Comparison of ENCODE assay signal across 18 cellular contexts in the genomic region with DNA sequence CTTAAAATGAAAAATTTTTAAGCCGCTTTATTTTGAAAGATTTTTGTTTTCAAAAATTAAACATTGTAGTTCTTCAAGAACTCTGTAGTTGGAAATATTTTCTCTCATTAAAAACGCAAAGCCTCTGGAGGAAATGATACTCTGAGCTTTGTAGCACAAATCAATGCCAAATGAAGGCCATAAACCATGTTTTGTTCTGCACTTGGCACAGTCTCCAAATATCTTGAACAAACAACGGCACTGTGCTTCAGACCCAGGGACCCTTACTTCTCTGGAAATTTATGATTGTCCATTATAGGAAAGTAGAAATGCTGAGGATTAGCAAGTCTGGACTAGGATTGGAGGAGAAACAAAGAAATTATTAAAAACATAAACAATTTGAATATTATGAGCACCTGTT.
A peak's percentile ranks its signal among the peaks of the same experiment; 100 is the strongest.
DNase-seq lines count a peak whose midpoint lies in the region; ATAC-seq and TF ChIP-seq lines count a peak whose summit lies in the region.
"Had no signal": no experiment of that assay in that cellular context is flagged by ENCODE, and none has a peak within 500 bp of the region (broad histone marks: within the 10 kb centered on the region; RNA-seq: fewer than 3 reads in every experiment).

No MANE protein-coding gene starts in this region.

- H3K36me3 ChIP-seq in HCT116 (ENCODE audit: control insufficient read depth in 1 of 2, insufficient read depth in 2 of 2, low read length in 2 of 2) = no peaks in the 10 kb centered on the region
- H3K36me3 ChIP-seq: BE2C had no signal

- no peaks in the 10 kb centered on the region for H4K20me1 ChIP-seq in HCT116 (ENCODE audit: insufficient read depth)

- TF ChIP-seq RAD21 in HCT116 (IDR thresholded peaks at IDR 0.05; ENCODE audit: low read depth) = no peak

- no peak overlapping the region for H3K4me3 ChIP-seq in HCT116 (replicated peaks in 1 of 2; ENCODE audit: low read depth in 1 of 2, low read length in 2 of 2)

- BruUV-seq in HCT116 (replicated peaks; lab: Mats Ljungman, UMichigan) = no TSS peak

- no peaks in the 10 kb centered on the region for H3K9me3 ChIP-seq in HCT116 (ENCODE audit: control insufficient read depth in 1 of 2, insufficient read depth in 1 of 2, low read depth in 1 of 2, low read length in 2 of 2)
- H3K9me3 ChIP-seq: BE2C, Caco-2 had no signal

- ATAC-seq in HCT116 = no peak
- ATAC-seq in WTC11 = no peak

- H3K36me3 Mint-ChIP-seq in WTC11 = peaks cover under 1% of the 10 kb centered on the region; the same call in 1 of the 2 replicates

- RAD21 ChIA-PET in HCT116 (lab: Charles Lee; ENCODE audit: low non-redundant PET in 1 of 2, low total read pairs in 2 of 2, uncharacterized antibody in 2 of 2, unreplicated experiment in 2 of 2) = no interaction called here

- POLR2A ChIA-PET in HCT116 (lab: Charles Lee) (no interaction called here), WTC11 (lab: Charles Lee) (no interaction called here)

- no peaks in the 10 kb centered on the region for H3K27me3 ChIP-seq in HCT116 (ENCODE audit: insufficient read depth, low read length)
- H3K27me3 ChIP-seq: BE2C had no signal

- CTCF ChIA-PET in HCT116 (lab: Charles Lee) (no interaction called here), WTC11 (lab: Charles Lee) (no interaction called here)

- no peak overlapping the region for H3K27ac Mint-ChIP-seq in WTC11
- H3K27ac Mint-ChIP-seq: CD4-positive, alpha-beta T cell; T-helper 1 cell treated with Interleukin-12 subunit alpha and Interleukin-12 subunit beta and Interleukin-4 antibody, amounts not matched to agents 30 μg/mL and 1 μg/mL, for 36 hours had no signal

- peaks cover 7% of the 10 kb centered on the region for H3K9me3 Mint-ChIP-seq in WTC11

- H3K4me1 Mint-ChIP-seq in WTC11 = 0 out of 2 replicates have a peak, but pooled peaks cover 2% of the 10 kb centered on the region

- no peak overlapping the region for H3K4me2 ChIP-seq in HCT116 (ENCODE audit: low read length)

- H3K27ac ChIP-seq in HCT116 (ENCODE audit: low read depth, low read length) = peak overlapping the region; percentile 19; the same call in 1 of the 2 replicates

- H3K79me2 ChIP-seq in HCT116 (ENCODE audit: insufficient read depth, low read length) = no peaks in the 10 kb centered on the region

- H3K9ac ChIP-seq in HCT116 (ENCODE audit: low read length) = no peak overlapping the region

- H3K4me3 Mint-ChIP-seq in WTC11 = no peak overlapping the region
- H3K4me3 Mint-ChIP-seq: CD4-positive, alpha-beta T cell; T-helper 1 cell treated with Interleukin-12 subunit alpha and Interleukin-12 subunit beta and Interleukin-4 antibody, amounts not matched to agents 30 μg/mL and 1 μg/mL, for 36 hours had no signal

- H2AFZ ChIP-seq in HCT116 (ENCODE audit: low read depth, low read length, poor library complexity, severe bottlenecking) = no peak overlapping the region

- intact Hi-C loops in HCT116 (cut with micrococcal nuclease) = no loop called here

- no peaks in the 10 kb centered on the region; the same call in 1 of the 2 replicates for H3K27me3 Mint-ChIP-seq in WTC11 (ENCODE audit: low read depth)
- H3K27me3 Mint-ChIP-seq: CD4-positive, alpha-beta T cell had no signal

- DNase-seq in HCT116 (ENCODE audit: low read depth, low spot score) (no peak), NCI-H1105 treated with DMSO at 0.1 percent for 48 hours (lab: John Stamatoyannopoulos, UW) (peak; percentile 55), dermis blood vessel endothelial cell (peak; percentile 49), pons (ENCODE audit: low spot score) (peak; percentile 83), AG08395 (ENCODE audit: low spot score) (no peak), SK-N-DZ (ENCODE audit: low spot score) (no peak), WTC11 (ENCODE audit: low spot score) (no peak)
- DNase-seq: ACHN; BE2C; Caco-2; CD4-positive, alpha-beta T cell; KG1; NCI-H1436; NCI-H1930; NCI-H526 treated with DMSO at 0.1 percent for 48 hours; NK-92 treated with Interleukin-12 subunit alpha and Interleukin-12 subunit beta, amount 100 ng/mL, for 24 hours; SHP77 had no signal

- TF ChIP-seq CTCF in HCT116 (IDR thresholded peaks at IDR 0.05 in 2 of 3, conservative IDR thresholded peaks at IDR 0.05 in 1 of 3; ENCODE audit: borderline replicate concordance in 1 of 3, insufficient read depth in 1 of 3, low read depth in 2 of 3, low read length in 2 of 3) (no peak), WTC11 (IDR thresholded peaks at IDR 0.05) (no peak)

- no peaks in the 10 kb centered on the region for H3K9me2 ChIP-seq in HCT116 (ENCODE audit: insufficient read depth)

- peaks cover 3 to 19% of the 10 kb centered on the region in 2 experiments; a peak in 2 of 4 replicates for H3K4me1 ChIP-seq in HCT116 (ENCODE audit: control insufficient read depth in 1 of 2, insufficient read depth in 2 of 2, low read length in 2 of 2)
- H3K4me1 ChIP-seq: BE2C, Caco-2 had no signal

- no peak for TF ChIP-seq POLR2A in HCT116 (IDR thresholded peaks at IDR 0.05; ENCODE audit: borderline replicate concordance, extremely low read depth, insufficient read depth, insufficient read length)

TF ChIP-seq in HCT116, 20 proteins besides CTCF, POLR2A, EP300 and RAD21 (continues in another document):
- TF ChIP-seq SP1 (IDR thresholded peaks at IDR 0.05; ENCODE audit: low read depth) (no peak), ELF1 (IDR thresholded peaks at IDR 0.05; ENCODE audit: borderline replicate concordance, low read depth) (no peak), CBX3 (IDR thresholded peaks at IDR 0.05; ENCODE audit: low read depth) (no peak), EZH2 (IDR thresholded peaks at IDR 0.05) (no peak), EZH2phosphoT487 (IDR thresholded peaks at IDR 0.05; ENCODE audit: borderline replicate concordance) (no peak), JUND (IDR thresholded peaks at IDR 0.05) (no peak), REST (IDR thresholded peaks at IDR 0.05; ENCODE audit: low read depth) (no peak)
- TF ChIP-seq, protein P1, sequence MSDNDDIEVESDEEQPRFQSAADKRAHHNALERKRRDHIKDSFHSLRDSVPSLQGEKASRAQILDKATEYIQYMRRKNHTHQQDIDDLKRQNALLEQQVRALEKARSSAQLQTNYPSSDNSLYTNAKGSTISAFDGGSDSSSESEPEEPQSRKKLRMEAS (IDR thresholded peaks at IDR 0.05) = no peak

TF ChIP-seq in WTC11, 78 proteins besides CTCF, POLR2A, EP300 and RAD21 (continues in another document):
- TF ChIP-seq ZNF396 (CRISPR knock-in tag; IDR thresholded peaks at IDR 0.05; ENCODE audit: borderline replicate concordance) = no peak
- TF ChIP-seq, protein P2, sequence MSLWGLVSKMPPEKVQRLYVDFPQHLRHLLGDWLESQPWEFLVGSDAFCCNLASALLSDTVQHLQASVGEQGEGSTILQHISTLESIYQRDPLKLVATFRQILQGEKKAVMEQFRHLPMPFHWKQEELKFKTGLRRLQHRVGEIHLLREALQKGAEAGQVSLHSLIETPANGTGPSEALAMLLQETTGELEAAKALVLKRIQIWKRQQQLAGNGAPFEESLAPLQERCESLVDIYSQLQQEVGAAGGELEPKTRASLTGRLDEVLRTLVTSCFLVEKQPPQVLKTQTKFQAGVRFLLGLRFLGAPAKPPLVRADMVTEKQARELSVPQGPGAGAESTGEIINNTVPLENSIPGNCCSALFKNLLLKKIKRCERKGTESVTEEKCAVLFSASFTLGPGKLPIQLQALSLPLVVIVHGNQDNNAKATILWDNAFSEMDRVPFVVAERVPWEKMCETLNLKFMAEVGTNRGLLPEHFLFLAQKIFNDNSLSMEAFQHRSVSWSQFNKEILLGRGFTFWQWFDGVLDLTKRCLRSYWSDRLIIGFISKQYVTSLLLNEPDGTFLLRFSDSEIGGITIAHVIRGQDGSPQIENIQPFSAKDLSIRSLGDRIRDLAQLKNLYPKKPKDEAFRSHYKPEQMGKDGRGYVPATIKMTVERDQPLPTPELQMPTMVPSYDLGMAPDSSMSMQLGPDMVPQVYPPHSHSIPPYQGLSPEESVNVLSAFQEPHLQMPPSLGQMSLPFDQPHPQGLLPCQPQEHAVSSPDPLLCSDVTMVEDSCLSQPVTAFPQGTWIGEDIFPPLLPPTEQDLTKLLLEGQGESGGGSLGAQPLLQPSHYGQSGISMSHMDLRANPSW (CRISPR knock-in tag; conservative IDR thresholded peaks at IDR 0.05; ENCODE audit: low read depth) = no peak
- TF ChIP-seq ETV6 (CRISPR knock-in tag; IDR thresholded peaks at IDR 0.05) = no peak
- TF ChIP-seq, protein P3, sequence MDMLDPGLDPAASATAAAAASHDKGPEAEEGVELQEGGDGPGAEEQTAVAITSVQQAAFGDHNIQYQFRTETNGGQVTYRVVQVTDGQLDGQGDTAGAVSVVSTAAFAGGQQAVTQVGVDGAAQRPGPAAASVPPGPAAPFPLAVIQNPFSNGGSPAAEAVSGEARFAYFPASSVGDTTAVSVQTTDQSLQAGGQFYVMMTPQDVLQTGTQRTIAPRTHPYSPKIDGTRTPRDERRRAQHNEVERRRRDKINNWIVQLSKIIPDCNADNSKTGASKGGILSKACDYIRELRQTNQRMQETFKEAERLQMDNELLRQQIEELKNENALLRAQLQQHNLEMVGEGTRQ (CRISPR knock-in tag; IDR thresholded peaks at IDR 0.05) = no peak
- no peak for TF ChIP-seq PRRX2 (CRISPR knock-in tag; IDR thresholded peaks at IDR 0.05)
- TF ChIP-seq, protein P1 (CRISPR knock-in tag; IDR thresholded peaks at IDR 0.05) = no peak
- TF ChIP-seq ZNF138 (CRISPR knock-in tag; conservative IDR thresholded peaks at IDR 0.05) = no peak
- TF ChIP-seq ZNF121 (CRISPR knock-in tag; IDR thresholded peaks at IDR 0.05) = no peak
- TF ChIP-seq JUN (CRISPR knock-in tag; IDR thresholded peaks at IDR 0.05) = no peak
- no peak for TF ChIP-seq SMAD3 (CRISPR knock-in tag; IDR thresholded peaks at IDR 0.05; ENCODE audit: borderline replicate concordance)
- no peak for TF ChIP-seq ATF1 (CRISPR knock-in tag; IDR thresholded peaks at IDR 0.05)
- no peak for TF ChIP-seq FOXJ3 (CRISPR knock-in tag; IDR thresholded peaks at IDR 0.05; ENCODE audit: borderline replicate concordance)
- no peak for TF ChIP-seq ELF4 (CRISPR knock-in tag; IDR thresholded peaks at IDR 0.05; ENCODE audit: low read depth)
- no peak for TF ChIP-seq ESRRA (CRISPR knock-in tag; IDR thresholded peaks at IDR 0.05; ENCODE audit: borderline replicate concordance)
- TF ChIP-seq USF1 (CRISPR knock-in tag; IDR thresholded peaks at IDR 0.05) = no peak
- TF ChIP-seq MXD4 (CRISPR knock-in tag; IDR thresholded peaks at IDR 0.05; ENCODE audit: borderline replicate concordance) = no peak
- no peak for TF ChIP-seq SMAD4 (CRISPR knock-in tag; IDR thresholded peaks at IDR 0.05)
- no peak for TF ChIP-seq ZBTB21 (CRISPR knock-in tag; IDR thresholded peaks at IDR 0.05; ENCODE audit: borderline replicate concordance)

Comparison
In these comparisons a context has a peak if more than half of its experiments do, and no peak if none do; other contexts are left out.
1. DNase-seq: peak in NCI-H1105 treated with DMSO at 0.1 percent for 48 hours (single experiment), dermis blood vessel endothelial cell (single experiment) and pons (single experiment); none in HCT116 (single experiment), AG08395 (single experiment), SK-N-DZ (single experiment) and WTC11 (single experiment).